ENCODE assay signal across 2 cellular contexts in genomic region chr17:1104222-1104621, GRCh38.
TF ChIP-seq lines count a peak whose summit lies in the region.

No MANE protein-coding gene starts in this region.

TF ChIP-seq in liver, 16 proteins besides CTCF, POLR2A, EP300 and RAD21:
- peak; percentile 70 for TF ChIP-seq NR2F2 (IDR thresholded peaks at IDR 0.05)
- TF ChIP-seq FOXA2 (IDR thresholded peaks at IDR 0.05): no peak
- no peak for TF ChIP-seq MAX (IDR thresholded peaks at IDR 0.05)

TF ChIP-seq in HepG2, 621 proteins besides CTCF, POLR2A, EP300 and RAD21 (continued from another document):
- no peak for TF ChIP-seq ZNF230 (CRISPR knock-in tag; IDR thresholded peaks at IDR 0.05)
- no peak for TF ChIP-seq ZNF879 (CRISPR knock-in tag; IDR thresholded peaks at IDR 0.05)
- no peak for TF ChIP-seq ZNF24 (IDR thresholded peaks at IDR 0.05)
- no peak for TF ChIP-seq ZNF580 (CRISPR knock-in tag; IDR thresholded peaks at IDR 0.05; ENCODE audit: borderline replicate concordance, low read depth)
- TF ChIP-seq U2AF2 (IDR thresholded peaks at IDR 0.05; ENCODE audit: low read depth, low read length): no peak
- TF ChIP-seq ZSCAN25 (CRISPR knock-in tag; IDR thresholded peaks at IDR 0.05): no peak
- no peak for TF ChIP-seq ZNF543 (CRISPR knock-in tag; IDR thresholded peaks at IDR 0.05)
- TF ChIP-seq, protein P1, sequence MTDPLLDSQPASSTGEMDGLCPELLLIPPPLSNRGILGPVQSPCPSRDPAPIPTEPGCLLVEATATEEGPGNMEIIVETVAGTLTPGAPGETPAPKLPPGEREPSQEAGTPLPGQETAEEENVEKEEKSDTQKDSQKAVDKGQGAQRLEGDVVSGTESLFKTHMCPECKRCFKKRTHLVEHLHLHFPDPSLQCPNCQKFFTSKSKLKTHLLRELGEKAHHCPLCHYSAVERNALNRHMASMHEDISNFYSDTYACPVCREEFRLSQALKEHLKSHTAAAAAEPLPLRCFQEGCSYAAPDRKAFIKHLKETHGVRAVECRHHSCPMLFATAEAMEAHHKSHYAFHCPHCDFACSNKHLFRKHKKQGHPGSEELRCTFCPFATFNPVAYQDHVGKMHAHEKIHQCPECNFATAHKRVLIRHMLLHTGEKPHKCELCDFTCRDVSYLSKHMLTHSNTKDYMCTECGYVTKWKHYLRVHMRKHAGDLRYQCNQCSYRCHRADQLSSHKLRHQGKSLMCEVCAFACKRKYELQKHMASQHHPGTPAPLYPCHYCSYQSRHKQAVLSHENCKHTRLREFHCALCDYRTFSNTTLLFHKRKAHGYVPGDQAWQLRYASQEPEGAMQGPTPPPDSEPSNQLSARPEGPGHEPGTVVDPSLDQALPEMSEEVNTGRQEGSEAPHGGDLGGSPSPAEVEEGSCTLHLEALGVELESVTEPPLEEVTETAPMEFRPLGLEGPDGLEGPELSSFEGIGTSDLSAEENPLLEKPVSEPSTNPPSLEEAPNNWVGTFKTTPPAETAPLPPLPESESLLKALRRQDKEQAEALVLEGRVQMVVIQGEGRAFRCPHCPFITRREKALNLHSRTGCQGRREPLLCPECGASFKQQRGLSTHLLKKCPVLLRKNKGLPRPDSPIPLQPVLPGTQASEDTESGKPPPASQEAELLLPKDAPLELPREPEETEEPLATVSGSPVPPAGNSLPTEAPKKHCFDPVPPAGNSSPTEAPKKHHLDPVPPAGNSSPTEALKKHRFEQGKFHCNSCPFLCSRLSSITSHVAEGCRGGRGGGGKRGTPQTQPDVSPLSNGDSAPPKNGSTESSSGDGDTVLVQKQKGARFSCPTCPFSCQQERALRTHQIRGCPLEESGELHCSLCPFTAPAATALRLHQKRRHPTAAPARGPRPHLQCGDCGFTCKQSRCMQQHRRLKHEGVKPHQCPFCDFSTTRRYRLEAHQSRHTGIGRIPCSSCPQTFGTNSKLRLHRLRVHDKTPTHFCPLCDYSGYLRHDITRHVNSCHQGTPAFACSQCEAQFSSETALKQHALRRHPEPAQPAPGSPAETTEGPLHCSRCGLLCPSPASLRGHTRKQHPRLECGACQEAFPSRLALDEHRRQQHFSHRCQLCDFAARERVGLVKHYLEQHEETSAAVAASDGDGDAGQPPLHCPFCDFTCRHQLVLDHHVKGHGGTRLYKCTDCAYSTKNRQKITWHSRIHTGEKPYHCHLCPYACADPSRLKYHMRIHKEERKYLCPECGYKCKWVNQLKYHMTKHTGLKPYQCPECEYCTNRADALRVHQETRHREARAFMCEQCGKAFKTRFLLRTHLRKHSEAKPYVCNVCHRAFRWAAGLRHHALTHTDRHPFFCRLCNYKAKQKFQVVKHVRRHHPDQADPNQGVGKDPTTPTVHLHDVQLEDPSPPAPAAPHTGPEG (CRISPR knock-in tag; IDR thresholded peaks at IDR 0.05): no peak
- TF ChIP-seq ZNF260 (CRISPR knock-in tag; IDR thresholded peaks at IDR 0.05; ENCODE audit: borderline replicate concordance, low read depth): no peak
- TF ChIP-seq AGO2 (optimal IDR thresholded peaks at IDR 0.05; ENCODE audit: low read depth, low read length): no peak
- no peak for TF ChIP-seq CSRNP2 (CRISPR knock-in tag; conservative IDR thresholded peaks at IDR 0.05; ENCODE audit: low read depth)
- no peak for TF ChIP-seq AFF4 (CRISPR knock-in tag; IDR thresholded peaks at IDR 0.05)
- no peak for TF ChIP-seq POLR2AphosphoS5 (IDR thresholded peaks at IDR 0.05; ENCODE audit: low read depth, low read length)
- TF ChIP-seq ZNF780A (CRISPR knock-in tag; IDR thresholded peaks at IDR 0.05): no peak
- TF ChIP-seq, protein P2, sequence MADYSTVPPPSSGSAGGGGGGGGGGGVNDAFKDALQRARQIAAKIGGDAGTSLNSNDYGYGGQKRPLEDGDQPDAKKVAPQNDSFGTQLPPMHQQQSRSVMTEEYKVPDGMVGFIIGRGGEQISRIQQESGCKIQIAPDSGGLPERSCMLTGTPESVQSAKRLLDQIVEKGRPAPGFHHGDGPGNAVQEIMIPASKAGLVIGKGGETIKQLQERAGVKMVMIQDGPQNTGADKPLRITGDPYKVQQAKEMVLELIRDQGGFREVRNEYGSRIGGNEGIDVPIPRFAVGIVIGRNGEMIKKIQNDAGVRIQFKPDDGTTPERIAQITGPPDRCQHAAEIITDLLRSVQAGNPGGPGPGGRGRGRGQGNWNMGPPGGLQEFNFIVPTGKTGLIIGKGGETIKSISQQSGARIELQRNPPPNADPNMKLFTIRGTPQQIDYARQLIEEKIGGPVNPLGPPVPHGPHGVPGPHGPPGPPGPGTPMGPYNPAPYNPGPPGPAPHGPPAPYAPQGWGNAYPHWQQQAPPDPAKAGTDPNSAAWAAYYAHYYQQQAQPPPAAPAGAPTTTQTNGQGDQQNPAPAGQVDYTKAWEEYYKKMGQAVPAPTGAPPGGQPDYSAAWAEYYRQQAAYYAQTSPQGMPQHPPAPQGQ (CRISPR knock-in tag; IDR thresholded peaks at IDR 0.05; ENCODE audit: borderline replicate concordance): no peak
- no peak for TF ChIP-seq NBN (conservative IDR thresholded peaks at IDR 0.05)
